ENCODE assay signal across 8 cellular contexts in genomic region chr4:150402968-150403367, GRCh38.
A peak's percentile ranks its signal among the peaks of the same experiment; 100 is the strongest.
DNase-seq lines count a peak whose midpoint lies in the region; ATAC-seq and TF ChIP-seq lines count a peak whose summit lies in the region.

No MANE protein-coding gene starts in this region.

- H3K27ac ChIP-seq in A673 (ENCODE audit: low read depth, low read length, poor library complexity, severe bottlenecking), result no peak overlapping the region
- no peak overlapping the region for H3K27ac ChIP-seq in left lung
- no peak overlapping the region for H3K27ac ChIP-seq in esophagus muscularis mucosa (replicated peaks in 1 of 4)

- H3K9me3 ChIP-seq in A673 (ENCODE audit: low read depth, low read length, poor library complexity, severe bottlenecking) (no peaks in the 10 kb centered on the region), left lung (no peaks in the 10 kb centered on the region), esophagus muscularis mucosa (no peaks in the 10 kb centered on the region)

- DNase-seq in A673 (ENCODE audit: low spot score) (peak; percentile 61), HuH-7 (ENCODE audit: low spot score) (peak; percentile 4), OCI-M1 (lab: John Stamatoyannopoulos, UW) (peak; percentile 41), left lung (peak in 1 of 2 donors; percentile 40), ureter (ENCODE audit: low spot score) (no peak), HuH-7.5 (ENCODE audit: low spot score) (no peak), esophagus muscularis mucosa (ENCODE audit: extremely low spot score) (no peak)

- POLR2A ChIA-PET in A673 (lab: Charles Lee; ENCODE audit: low non-redundant PET), result no interaction called here

- ATAC-seq in GM19023 (IDR thresholded peaks at IDR 0.05; ENCODE audit: unreplicated experiment) (peak; percentile 84), left lung (peak; percentile 33)

- WGBS in esophagus muscularis mucosa, result 38% methylated on average over 5 of the region's 5 CpGs

- H3K4me3 ChIP-seq in A673 (ENCODE audit: low read depth, low read length, poor library complexity, severe bottlenecking) (no peak overlapping the region), left lung (no peak overlapping the region), esophagus muscularis mucosa (no peak overlapping the region)

- CTCF ChIA-PET in A673 (lab: Charles Lee), result interaction anchor here (0.5 kb wide), 1 partner anchor 11 kb away, joined by 4 read pairs; no protein-coding TSS in a partner anchor

- no TSS peak for BruUV-seq in A673 (replicated peaks; lab: Mats Ljungman, UMichigan)

- no peak for TF ChIP-seq EP300 in esophagus muscularis mucosa (IDR thresholded peaks at IDR 0.05)

- H3K27me3 ChIP-seq in A673 (replicated peaks; ENCODE audit: insufficient read depth, low read depth, low read length, poor library complexity), result no peaks in the 10 kb centered on the region
- H3K27me3 ChIP-seq in left lung, result no peaks in the 10 kb centered on the region
- H3K27me3 ChIP-seq in esophagus muscularis mucosa, result no peaks in the 10 kb centered on the region

- intact Hi-C loops in A673 (cut with micrococcal nuclease; ENCODE audit: unreplicated experiment), result no loop called here
- intact Hi-C loops in left lung (cut with DNase I), result no loop called here
- intact Hi-C loops in esophagus muscularis mucosa (cut with DNase I), result no loop called here

- no peaks in the 10 kb centered on the region for H3K36me3 ChIP-seq in A673 (ENCODE audit: insufficient read depth, low read length, poor library complexity, severe bottlenecking)
- no peaks in the 10 kb centered on the region for H3K36me3 ChIP-seq in left lung
- H3K36me3 ChIP-seq in esophagus muscularis mucosa, result no peaks in the 10 kb centered on the region

- H3K4me1 ChIP-seq in A673 (ENCODE audit: insufficient read depth, low read length, poor library complexity, severe bottlenecking), result peaks cover 4% of the 10 kb centered on the region
- peaks cover 0 to 3% of the 10 kb centered on the region in 2 donors for H3K4me1 ChIP-seq in left lung
- H3K4me1 ChIP-seq in esophagus muscularis mucosa, result peaks cover 0 to 3% (median 0%) of the 10 kb centered on the region in 4 donors

- TF ChIP-seq POLR2A in esophagus muscularis mucosa (IDR thresholded peaks at IDR 0.05; ENCODE audit: low read depth), result no peak

- TF ChIP-seq CTCF in A673 (conservative IDR thresholded peaks at IDR 0.05; ENCODE audit: low read depth, low read length) (no peak), left lung (IDR thresholded peaks at IDR 0.05) (no peak), esophagus muscularis mucosa (IDR thresholded peaks at IDR 0.05) (no peak)

Comparison
In these comparisons a context has a peak if more than half of its experiments do, and no peak if none do; other contexts are left out.
1. DNase-seq: peak in A673 (single experiment), HuH-7 (single experiment) and OCI-M1 (single experiment); none in ureter (single experiment), HuH-7.5 (single experiment) and esophagus muscularis mucosa (single experiment).